In genomic region chr20:62032606-62033368, GRCh38 we compare ENCODE assay signal across 15 cellular contexts. TPM values are rescaled to one million over a fixed set of nuclear protein-coding genes. Genes with fewer than 3 reads are reported as not detected.
DNase-seq lines count a peak whose midpoint lies in the region; ATAC-seq, FAIRE-seq and TF ChIP-seq lines count a peak whose summit lies in the region.
"Had no signal": no experiment of that assay in that cellular context is flagged by ENCODE, and none has a peak within 500 bp of the region (broad histone marks: within the 10 kb centered on the region; RNA-seq: fewer than 3 reads in every experiment).

No MANE protein-coding gene starts in this region.

- H2BK20ac ChIP-seq in IMR-90 (ENCODE audit: low read depth, low read length): no peak overlapping the region

- H3K4me1 Mint-ChIP-seq in activated T-cell treated with anti-CD3 and anti-CD28 coated beads, Interleukin-2, amount 50 U/mL, for 4 hours (ENCODE audit: low read depth): peaks cover 54% of the 10 kb centered on the region
- peaks cover 32% of the 10 kb centered on the region for H3K4me1 Mint-ChIP-seq in endodermal cell

- peaks cover 4% of the 10 kb centered on the region for H3K36me3 Mint-ChIP-seq in activated T-cell treated with anti-CD3 and anti-CD28 coated beads, Interleukin-2, amount 50 U/mL, for 4 hours (ENCODE audit: insufficient read depth)
- peaks cover 15% of the 10 kb centered on the region for H3K36me3 Mint-ChIP-seq in endodermal cell (ENCODE audit: low read depth)

- H2AK5ac ChIP-seq in IMR-90 (ENCODE audit: low read depth, low read length): no peak overlapping the region

- H3K4me1 ChIP-seq in IMR-90 (ENCODE audit: control insufficient read depth, insufficient read depth, low read length): peaks cover 10% of the 10 kb centered on the region
- H3K4me1 ChIP-seq in endodermal cell (ENCODE audit: control insufficient read depth, insufficient read depth, low read length): no peaks in the 10 kb centered on the region
- peaks cover 27 to 34% of the 10 kb centered on the region in 2 experiments for H3K4me1 ChIP-seq in neutrophil (ENCODE audit: control insufficient read depth in 1 of 2, insufficient read depth in 1 of 2, low read depth in 1 of 2, low read length in 1 of 2)
- H3K4me1 ChIP-seq: prostate gland, SJSA1 had no signal

- DNase-seq in activated T-cell treated with anti-CD3 and anti-CD28 coated beads, Interleukin-2, amount 50 U/mL, for 4 hours: no peak
- DNase-seq in activated T-cell treated with anti-CD3 and anti-CD28 coated beads for 4 hours (no peak), IMR-90 (no peak), endodermal cell (no peak), HTR-8/SVneo (ENCODE audit: insufficient read length, low spot score) (no peak), NCI-H526 (lab: John Stamatoyannopoulos, UW) (no peak)
- DNase-seq: dermis blood vessel endothelial cell, DMS79 treated with DMSO at 0.1 percent for 48 hours, NCI-H2029 had no signal

- no peak overlapping the region for H3K18ac ChIP-seq in IMR-90 (ENCODE audit: low read depth, low read length)

- no peaks in the 10 kb centered on the region for H3K27me3 Mint-ChIP-seq in activated T-cell treated with anti-CD3 and anti-CD28 coated beads, Interleukin-2, amount 50 U/mL, for 4 hours (ENCODE audit: low read depth)
- no peaks in the 10 kb centered on the region for H3K27me3 Mint-ChIP-seq in endodermal cell (ENCODE audit: insufficient read depth)

- CTCF ChIA-PET in IMR-90 (lab: Yijun Ruan, JAX): no interaction called here

- no peak overlapping the region for H3K56ac ChIP-seq in IMR-90 (ENCODE audit: extremely low read depth, insufficient read depth, low read length)

- H3K27ac ChIP-seq in IMR-90 (ENCODE audit: insufficient read depth, low read length) (no peak overlapping the region), endodermal cell (ENCODE audit: low read depth, low read length) (no peak overlapping the region), neutrophil (peak overlapping the region; percentile 94)
- H3K27ac ChIP-seq: prostate gland, SJSA1, tibial nerve had no signal

- no peak for TF ChIP-seq RAD21 in IMR-90 (IDR thresholded peaks at IDR 0.05; ENCODE audit: low read length)

- ATAC-seq in activated T-cell treated with anti-CD3 and anti-CD28 coated beads, Interleukin-2, amount 50 U/mL, for 4 hours: no peak
- peak; percentile 45; the same call in 1 of the 2 replicates for ATAC-seq in IMR-90 (ENCODE audit: low read depth)
- no peak for ATAC-seq in GM21526 (IDR thresholded peaks at IDR 0.05; ENCODE audit: low FRiP score, unreplicated experiment)

- no peaks in the 10 kb centered on the region for H3K27me3 ChIP-seq in IMR-90 (ENCODE audit: control insufficient read depth, insufficient read depth, low read length)
- H3K27me3 ChIP-seq in endodermal cell (ENCODE audit: control insufficient read depth, insufficient read depth, low read length, poor library complexity, severe bottlenecking): no peaks in the 10 kb centered on the region
- no peaks in the 10 kb centered on the region for H3K27me3 ChIP-seq in neutrophil
- H3K27me3 ChIP-seq: SJSA1, tibial nerve had no signal

- H2AFZ ChIP-seq in IMR-90 (replicated peaks; ENCODE audit: low read length, poor library complexity): peak overlapping the region; percentile 8

- H2BK120ac ChIP-seq in IMR-90 (ENCODE audit: low read depth, low read length): no peak overlapping the region

- H4K5ac ChIP-seq in IMR-90 (ENCODE audit: low read depth, low read length): no peak overlapping the region

- H3K4me3 ChIP-seq in IMR-90 (ENCODE audit: insufficient read depth, low read depth, low read length) (no peak overlapping the region), endodermal cell (ENCODE audit: low read length) (no peak overlapping the region), neutrophil (ENCODE audit: low read depth in 1 of 2, low read length in 1 of 2) (no peak overlapping the region)
- H3K4me3 ChIP-seq: prostate gland, SJSA1, tibial nerve had no signal

- no peak overlapping the region for H3K14ac ChIP-seq in IMR-90 (replicated peaks; ENCODE audit: low read depth, low read length)

- BruUV-seq in IMR-90 (replicated peaks; lab: Mats Ljungman, UMichigan): no TSS peak

- no peak overlapping the region for H4K91ac ChIP-seq in IMR-90 (ENCODE audit: insufficient read depth, low read depth, low read length)

- H2BK5ac ChIP-seq in IMR-90 (ENCODE audit: low read depth, low read length, poor library complexity, severe bottlenecking): no peak overlapping the region

- peaks cover 64% of the 10 kb centered on the region for H4K20me1 ChIP-seq in IMR-90 (ENCODE audit: insufficient read depth, low read length)

- no peak overlapping the region for H3K23ac ChIP-seq in IMR-90 (ENCODE audit: low read depth, low read length)

- no peak overlapping the region for H2AK9ac ChIP-seq in IMR-90 (replicated peaks; ENCODE audit: low read depth, low read length, poor library complexity)

- H3K4me2 ChIP-seq in IMR-90 (ENCODE audit: low read depth, low read length): no peak overlapping the region

- H2BK15ac ChIP-seq in IMR-90 (ENCODE audit: low read depth, low read length): no peak overlapping the region

- no peak for TF ChIP-seq CTCF in IMR-90 (conservative IDR thresholded peaks at IDR 0.05; ENCODE audit: low read depth, low read length)
- no peak for TF ChIP-seq CTCF in endodermal cell (conservative IDR thresholded peaks at IDR 0.05)
- TF ChIP-seq CTCF in neutrophil (IDR thresholded peaks at IDR 0.05): no peak

- H3K9me3 ChIP-seq in IMR-90 (ENCODE audit: control insufficient read depth, insufficient read depth, low read length): no peaks in the 10 kb centered on the region; the same call in 1 of the 2 replicates
- H3K9me3 ChIP-seq in endodermal cell (ENCODE audit: control insufficient read depth, low read length): no peaks in the 10 kb centered on the region
- H3K9me3 ChIP-seq in neutrophil: no peaks in the 10 kb centered on the region
- H3K9me3 ChIP-seq: prostate gland, tibial nerve had no signal

- peak overlapping the region; percentile 11 for H3K4me3 Mint-ChIP-seq in activated T-cell treated with anti-CD3 and anti-CD28 coated beads, Interleukin-2, amount 50 U/mL, for 4 hours
- H3K4me3 Mint-ChIP-seq in endodermal cell: no peak overlapping the region

- in situ Hi-C loops in IMR-90 (cut with MboI; ENCODE audit: low sequenced_read_pairs): no loop called here

- H3K9me3 Mint-ChIP-seq in activated T-cell treated with anti-CD3 and anti-CD28 coated beads, Interleukin-2, amount 50 U/mL, for 4 hours: no peaks in the 10 kb centered on the region
- H3K9me3 Mint-ChIP-seq in endodermal cell: peaks cover 4% of the 10 kb centered on the region

- TF ChIP-seq POLR2A in IMR-90 (IDR thresholded peaks at IDR 0.05; ENCODE audit: low read depth, low read length): no peak

- 37% methylated on average over 2 of the region's 13 CpGs; no CpG with 5 or more reads in 1 of the 2 experiments for WGBS in IMR-90 (ENCODE audit: extremely low coverage in 2 of 2, insufficient read length in 1 of 2), 2 experiments
- 86 to 91% methylated on average over 10 to 12 of the region's 13 CpGs for WGBS in endodermal cell (ENCODE audit: insufficient coverage in 1 of 2, insufficient read length in 1 of 2), 2 experiments

- H3K9me1 ChIP-seq in IMR-90 (ENCODE audit: insufficient read depth, low read length): peaks cover 5% of the 10 kb centered on the region

- H3K36me3 ChIP-seq in IMR-90 (ENCODE audit: control insufficient read depth, insufficient read depth, low read length): no peaks in the 10 kb centered on the region
- no peaks in the 10 kb centered on the region for H3K36me3 ChIP-seq in endodermal cell (ENCODE audit: control insufficient read depth, insufficient read depth, low read length)
- no peaks in the 10 kb centered on the region for H3K36me3 ChIP-seq in neutrophil
- H3K36me3 ChIP-seq: prostate gland, SJSA1, tibial nerve had no signal

- POLR2A ChIA-PET in IMR-90 (lab: Charles Lee; ENCODE audit: unreplicated experiment): no interaction called here

- FAIRE-seq in HTR-8/SVneo (lab: Jason Lieb, UNC): no peak
- FAIRE-seq: GM12891 had no signal

- H3K79me1 ChIP-seq in IMR-90 (ENCODE audit: low read depth in 1 of 2, low read length in 2 of 2): peaks cover 37 to 68% of the 10 kb centered on the region in 2 experiments

- intact Hi-C loops in IMR-90 (cut with micrococcal nuclease): no loop called here

- dilution Hi-C loops in IMR-90 (cut with HindIII; ENCODE audit: low sequenced_read_pairs, unreplicated experiment): no loop called here

- no peak overlapping the region for H3K4ac ChIP-seq in IMR-90 (ENCODE audit: low read depth, low read length)

- peak overlapping the region; percentile 31 for H3K27ac Mint-ChIP-seq in endodermal cell

- H3K9ac ChIP-seq in IMR-90 (ENCODE audit: low read depth, low read length) (no peak overlapping the region), endodermal cell (ENCODE audit: extremely low read depth, low read length, poor library complexity, severe bottlenecking) (no peak overlapping the region)

- no peak overlapping the region for H4K8ac ChIP-seq in IMR-90 (ENCODE audit: low read depth in 2 of 2, low read length in 2 of 2)

TF ChIP-seq in IMR-90, 13 proteins besides CTCF, POLR2A, EP300 and RAD21:
- TF ChIP-seq CEBPB (IDR thresholded peaks at IDR 0.05; ENCODE audit: low read depth, low read length) (no peak), MXI1 (IDR thresholded peaks at IDR 0.05; ENCODE audit: borderline replicate concordance, low read depth, low read length) (no peak), USF2 (IDR thresholded peaks at IDR 0.05; ENCODE audit: low read depth, low read length) (no peak), SMC3 (IDR thresholded peaks at IDR 0.05; ENCODE audit: low read depth, low read length) (no peak), MAZ (IDR thresholded peaks at IDR 0.05; ENCODE audit: borderline replicate concordance, low read depth, low read length) (no peak), BHLHE40 (IDR thresholded peaks at IDR 0.05; ENCODE audit: low read depth, low read length) (no peak), RCOR1 (IDR thresholded peaks at IDR 0.05; ENCODE audit: insufficient replicate concordance, low read length) (no peak), CHD1 (IDR thresholded peaks at IDR 0.05; ENCODE audit: low read depth, low read length) (no peak), RFX5 (IDR thresholded peaks at IDR 0.05; ENCODE audit: low read depth, low read length) (no peak)

RNA-seq across cellular contexts. Expression of gene TAF4, which starts 32.9 kb away (rescaled TPM):
- total RNA-seq in activated T-cell treated with anti-CD3 and anti-CD28 coated beads, Interleukin-2, amount 50 U/mL, for 4 hours: 10 to 100 TPM; 26.4 to 31.1 (median 27.0) TPM
- total RNA-seq in IMR-90 (2012; rRNA removed) (1.4 and 1.7 TPM in 2 replicates), endodermal cell (10 to 100 TPM; 25.5 to 39.9 TPM)
- polyA plus RNA-seq in IMR-90 (2012; rRNA removed): 4.9 and 5.1 TPM in 2 replicates
- 4.7 and 9.8 TPM in 2 replicates for polyA plus RNA-seq in IMR-90 (2012; cell fraction: cytosol; rRNA removed)
- 15.8 and 40.0 TPM in 2 replicates for polyA plus RNA-seq in IMR-90 (2012; cell fraction: nucleus; rRNA removed; ENCODE audit: low replicate concordance)
- polyA plus RNA-seq in endodermal cell (2013, experiment 1 of 2): 23.0 TPM
- polyA plus RNA-seq in endodermal cell (2013, experiment 2 of 2): 24.8 TPM
